Comparison of ENCODE assay signal across 1 cellular context in the genomic region with DNA sequence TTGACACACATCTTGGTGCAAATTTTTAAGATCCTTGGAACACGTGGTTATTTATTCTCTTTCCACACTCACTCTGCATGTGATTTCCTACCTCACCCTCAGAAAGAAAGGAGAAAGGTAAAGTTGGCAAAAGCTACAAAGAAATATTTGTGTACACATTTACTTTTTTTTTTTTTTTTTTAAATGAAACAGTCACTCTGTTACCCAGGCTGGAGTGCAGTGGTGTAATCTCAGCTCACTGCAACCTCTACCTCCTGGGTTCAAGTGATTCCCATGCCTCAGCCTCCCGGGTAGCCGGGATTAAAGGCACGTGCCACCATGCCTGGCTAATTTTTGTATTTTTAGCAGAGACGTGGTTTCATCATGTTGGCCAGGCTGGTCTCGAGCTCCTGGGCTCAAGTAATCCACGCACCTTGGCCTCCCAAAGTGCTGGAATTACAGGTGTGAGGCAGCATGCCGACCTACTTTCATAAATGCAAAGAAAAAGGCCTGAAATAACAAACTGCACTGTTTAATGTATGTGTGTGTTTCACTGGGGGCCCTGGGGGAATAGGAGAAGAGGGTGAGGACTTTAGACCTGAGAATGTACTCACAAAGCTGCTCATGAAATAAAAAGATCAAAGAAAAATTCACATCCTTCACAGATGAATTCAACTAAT.
TF ChIP-seq lines count a peak whose summit lies in the region.

No MANE protein-coding gene starts in this region.

TF ChIP-seq in GM23338, 12 proteins besides CTCF, POLR2A, EP300 and RAD21 (continued from another document):
- TF ChIP-seq ZNF462 (CRISPR knock-in tag; IDR thresholded peaks at IDR 0.05) (no peak), ZNF331 (CRISPR knock-in tag; IDR thresholded peaks at IDR 0.05; ENCODE audit: low read depth) (no peak), ZNF114 (CRISPR knock-in tag; IDR thresholded peaks at IDR 0.05) (no peak), REST (IDR thresholded peaks at IDR 0.05; ENCODE audit: unreplicated experiment) (no peak), POLR2AphosphoS5 (IDR thresholded peaks at IDR 0.05; ENCODE audit: low read depth) (no peak), JUNB (IDR thresholded peaks at IDR 0.05; ENCODE audit: unreplicated experiment) (no peak), NANOG (IDR thresholded peaks at IDR 0.05; ENCODE audit: borderline replicate concordance) (no peak), STAT1 (IDR thresholded peaks at IDR 0.05; ENCODE audit: unreplicated experiment) (no peak)
- TF ChIP-seq, protein P1, sequence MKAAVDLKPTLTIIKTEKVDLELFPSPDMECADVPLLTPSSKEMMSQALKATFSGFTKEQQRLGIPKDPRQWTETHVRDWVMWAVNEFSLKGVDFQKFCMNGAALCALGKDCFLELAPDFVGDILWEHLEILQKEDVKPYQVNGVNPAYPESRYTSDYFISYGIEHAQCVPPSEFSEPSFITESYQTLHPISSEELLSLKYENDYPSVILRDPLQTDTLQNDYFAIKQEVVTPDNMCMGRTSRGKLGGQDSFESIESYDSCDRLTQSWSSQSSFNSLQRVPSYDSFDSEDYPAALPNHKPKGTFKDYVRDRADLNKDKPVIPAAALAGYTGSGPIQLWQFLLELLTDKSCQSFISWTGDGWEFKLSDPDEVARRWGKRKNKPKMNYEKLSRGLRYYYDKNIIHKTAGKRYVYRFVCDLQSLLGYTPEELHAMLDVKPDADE (IDR thresholded peaks at IDR 0.05): no peak
